In the genomic region with DNA sequence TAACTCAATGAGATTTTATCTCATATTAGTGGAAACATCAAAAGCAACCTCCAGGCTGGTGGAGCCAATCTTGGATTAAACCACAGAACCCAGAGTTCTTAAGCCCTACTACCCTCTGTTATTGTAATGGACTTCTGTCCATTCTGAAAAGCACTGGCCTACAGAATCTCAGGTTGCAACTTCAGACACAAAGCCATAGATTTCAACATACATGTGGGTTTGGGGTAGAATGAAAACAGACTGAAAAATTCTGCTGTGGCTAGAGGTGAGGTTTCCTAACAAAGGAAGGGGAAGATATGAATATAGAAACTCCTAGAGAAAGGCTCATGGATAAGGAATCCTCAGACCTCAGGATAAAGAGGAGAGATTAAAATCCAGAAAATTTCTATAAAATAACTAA, we compare ENCODE assay signal across 19 cellular contexts.
"Had no signal": no experiment of that assay in that cellular context is flagged by ENCODE, and none has a peak within 500 bp of the region (broad histone marks: within the 10 kb centered on the region; RNA-seq: fewer than 3 reads in every experiment).

No MANE protein-coding gene starts in this region.

- H3K36me3 Mint-ChIP-seq: natural killer cell; stimulated activated effector memory CD8-positive, alpha-beta T cell treated with anti-CD3 and anti-CD28 coated beads, Interleukin-12 subunit alpha, Interleukin-12 subunit beta, amount 100 ng/mL, for 72 hours had no signal

- H3K4me1 Mint-ChIP-seq: endodermal cell; natural killer cell; neural crest cell; stimulated activated effector memory CD8-positive, alpha-beta T cell treated with anti-CD3 and anti-CD28 coated beads, Interleukin-12 subunit alpha, Interleukin-12 subunit beta, amount 100 ng/mL, for 72 hours had no signal

- H3K4me3 Mint-ChIP-seq: endodermal cell; natural killer cell; neural crest cell; stimulated activated effector memory CD8-positive, alpha-beta T cell treated with anti-CD3 and anti-CD28 coated beads, Interleukin-12 subunit alpha, Interleukin-12 subunit beta, amount 100 ng/mL, for 72 hours; stimulated activated naive CD8-positive, alpha-beta T cell treated with anti-CD3 and anti-CD28 coated beads, Interleukin-15, Interleukin-2, amounts not matched to agents 100 ng/mL and 50 ng/mL, for 24 hours had no signal

- H3K27me3 Mint-ChIP-seq: stimulated activated naive CD8-positive, alpha-beta T cell treated with anti-CD3 and anti-CD28 coated beads, Interleukin-15, Interleukin-2, amounts not matched to agents 100 ng/mL and 50 ng/mL, for 24 hours had no signal

- H3K9me3 Mint-ChIP-seq: endodermal cell; natural killer cell; neural crest cell; stimulated activated naive CD8-positive, alpha-beta T cell treated with anti-CD3 and anti-CD28 coated beads, Interleukin-15, Interleukin-2, amounts not matched to agents 100 ng/mL and 50 ng/mL, for 24 hours had no signal

- H3K27ac Mint-ChIP-seq: endodermal cell; natural killer cell; stimulated activated effector memory CD8-positive, alpha-beta T cell treated with anti-CD3 and anti-CD28 coated beads, Interleukin-12 subunit alpha, Interleukin-12 subunit beta, amount 100 ng/mL, for 72 hours; stimulated activated naive CD8-positive, alpha-beta T cell treated with anti-CD3 and anti-CD28 coated beads, Interleukin-15, Interleukin-2, amounts not matched to agents 100 ng/mL and 50 ng/mL, for 24 hours had no signal

- DNase-seq: effector CD4-positive, alpha-beta T cell; endodermal cell; erythroblast; gastrocnemius medialis; heart right ventricle; hypothalamus; islet precursor cell; left lung; mucosa of descending colon; natural killer cell; nucleus accumbens; ovary; right cardiac atrium; stimulated activated CD4-positive, alpha-beta T cell treated with anti-CD3 and anti-CD28 coated beads, Interleukin-4, amount 100 ng/mL, for 1 hour; stimulated activated CD8-positive, alpha-beta memory T cell treated with anti-CD3 and anti-CD28 coated beads, Interleukin-4, amount 100 ng/mL, for 48 hours; upper lobe of right lung had no signal

- ATAC-seq: gastrocnemius medialis; heart right ventricle; left lung; mucosa of descending colon; natural killer cell; right cardiac atrium; stimulated activated effector memory CD8-positive, alpha-beta T cell treated with anti-CD3 and anti-CD28 coated beads, Interleukin-12 subunit alpha, Interleukin-12 subunit beta, amount 100 ng/mL, for 72 hours; upper lobe of right lung had no signal
